In genomic region chr3:27483117-27484001, GRCh38 we compare ENCODE assay signal across 8 cellular contexts. TPM values are rescaled to one million over a fixed set of nuclear protein-coding genes. Genes with fewer than 3 reads are reported as not detected.
DNase-seq lines count a peak whose midpoint lies in the region; ATAC-seq and TF ChIP-seq lines count a peak whose summit lies in the region.

No MANE protein-coding gene starts in this region.

- no peak overlapping the region for H2AFZ ChIP-seq in HCT116 (ENCODE audit: low read depth, low read length, poor library complexity, severe bottlenecking)
- H2AFZ ChIP-seq in MM.1S (ENCODE audit: low read length): peak overlapping the region; percentile 96

- no peak for TF ChIP-seq POLR2A in HCT116 (IDR thresholded peaks at IDR 0.05; ENCODE audit: borderline replicate concordance, extremely low read depth, insufficient read depth, insufficient read length)

- H3K4me2 ChIP-seq in HCT116 (ENCODE audit: low read length) (peak overlapping the region; percentile 93), MM.1S (ENCODE audit: low read depth, low read length) (peak overlapping the region; percentile 87)

- no peaks in the 10 kb centered on the region for H4K20me1 ChIP-seq in HCT116 (ENCODE audit: insufficient read depth)
- no peaks in the 10 kb centered on the region for H4K20me1 ChIP-seq in MM.1S (ENCODE audit: insufficient read depth, low read length)

- peak overlapping the region; percentile 82 to 96 for H3K4me3 ChIP-seq in HCT116 (replicated peaks in 1 of 2; ENCODE audit: low read depth in 1 of 2, low read length in 2 of 2)
- H3K4me3 ChIP-seq in MM.1S (ENCODE audit: low read length): peak overlapping the region; percentile 85
- peak overlapping the region; percentile 69 for H3K4me3 ChIP-seq in WI38 (ENCODE audit: low read depth, low read length)
- peak overlapping the region; percentile 82 for H3K4me3 ChIP-seq in choroid plexus epithelial cell (ENCODE audit: low read depth, low read length)
- peak overlapping the region; percentile 69 to 83 for H3K4me3 ChIP-seq in left lung

- no peaks in the 10 kb centered on the region for H3K9me2 ChIP-seq in HCT116 (ENCODE audit: insufficient read depth)
- no peaks in the 10 kb centered on the region for H3K9me2 ChIP-seq in MM.1S (replicated peaks; ENCODE audit: insufficient read depth, low read length)

- H3K79me2 ChIP-seq in HCT116 (ENCODE audit: insufficient read depth, low read length) (peaks cover 56% of the 10 kb centered on the region), MM.1S (ENCODE audit: low read length) (peaks cover 33% of the 10 kb centered on the region; the same call in 1 of the 2 replicates)

- peaks cover 7% of the 10 kb centered on the region; the same call in 1 of the 2 replicates for H3F3A ChIP-seq in MM.1S (ENCODE audit: insufficient read depth, low read length)

- H3K4me1 ChIP-seq in HCT116 (ENCODE audit: control insufficient read depth in 1 of 2, insufficient read depth in 2 of 2, low read length in 2 of 2) (peaks cover 3 to 23% of the 10 kb centered on the region in 2 experiments; a peak in 3 of 4 replicates), MM.1S (ENCODE audit: low read length) (no peaks in the 10 kb centered on the region), left lung (peaks cover 4 to 39% of the 10 kb centered on the region in 2 donors)

- H3K27me3 ChIP-seq in HCT116 (ENCODE audit: insufficient read depth, low read length): no peaks in the 10 kb centered on the region
- no peaks in the 10 kb centered on the region for H3K27me3 ChIP-seq in MM.1S (replicated peaks; ENCODE audit: insufficient read depth, low read length)
- no peaks in the 10 kb centered on the region for H3K27me3 ChIP-seq in left lung

- ATAC-seq in HCT116 (peak; percentile 9), left lung (peak; percentile 16)

- CTCF ChIA-PET in HCT116 (lab: Charles Lee): no interaction called here

- H3K27ac ChIP-seq in HCT116 (ENCODE audit: low read depth, low read length): peak overlapping the region; percentile 77
- H3K27ac ChIP-seq in MM.1S (ENCODE audit: low read length): peak overlapping the region; percentile 37; the same call in 1 of the 2 replicates
- H3K27ac ChIP-seq in left lung: peak overlapping the region; percentile 87 to 92

- BruUV-seq in HCT116 (replicated peaks; lab: Mats Ljungman, UMichigan): no TSS peak

- H3K9ac ChIP-seq in HCT116 (ENCODE audit: low read length): peak overlapping the region; percentile 87
- peak overlapping the region; percentile 60 for H3K9ac ChIP-seq in MM.1S (ENCODE audit: low read length)

- intact Hi-C loops in HCT116 (cut with micrococcal nuclease): loop anchor here (2.0 kb wide), 2 partner anchors 51 to 175 kb away; no protein-coding TSS in a partner anchor
- intact Hi-C loops in left lung (cut with DNase I): no loop called here

- POLR2A ChIA-PET in HCT116 (lab: Charles Lee): interaction anchor here (0.8 to 1.4 kb wide), 3 partner anchors 11 to 16 kb away, joined by 3 to 6 read pairs (median 3); no protein-coding TSS in a partner anchor

- H3K36me3 ChIP-seq in HCT116 (ENCODE audit: control insufficient read depth in 1 of 2, insufficient read depth in 2 of 2, low read length in 2 of 2) (no peaks in the 10 kb centered on the region), MM.1S (replicated peaks; ENCODE audit: insufficient read depth, low read length) (no peaks in the 10 kb centered on the region), left lung (no peaks in the 10 kb centered on the region)

- DNase-seq in NCI-H2171 treated with DMSO at 0.1 percent for 48 hours (lab: John Stamatoyannopoulos, UW) (peak; percentile 33), NCI-H2171 (lab: John Stamatoyannopoulos, UW) (no peak), HCT116 (ENCODE audit: low read depth, low spot score) (no peak), MM.1S (peak; percentile 58), choroid plexus epithelial cell (ENCODE audit: low read depth) (peak; percentile 85), left lung (peak; percentile 60 to 88)
- peak; percentile 3 for DNase-seq in stimulated activated CD4-positive, alpha-beta T cell treated with anti-CD3 and anti-CD28 coated beads, Interleukin-2, amount 100 ng/mL, for 4 hours (ENCODE audit: low read depth)

- no peaks in the 10 kb centered on the region for H3K9me3 ChIP-seq in HCT116 (ENCODE audit: control insufficient read depth in 1 of 2, insufficient read depth in 1 of 2, low read depth in 1 of 2, low read length in 2 of 2)
- H3K9me3 ChIP-seq in MM.1S (replicated peaks; ENCODE audit: insufficient read depth, low read length): no peaks in the 10 kb centered on the region
- no peaks in the 10 kb centered on the region for H3K9me3 ChIP-seq in left lung

- TF ChIP-seq CTCF in HCT116 (IDR thresholded peaks at IDR 0.05 in 2 of 3, conservative IDR thresholded peaks at IDR 0.05 in 1 of 3; ENCODE audit: borderline replicate concordance in 1 of 3, insufficient read depth in 1 of 3, low read depth in 2 of 3, low read length in 2 of 3): no peak
- no peak for TF ChIP-seq CTCF in MM.1S (IDR thresholded peaks at IDR 0.05; ENCODE audit: low read length)
- no peak for TF ChIP-seq CTCF in WI38 (IDR thresholded peaks at IDR 0.05; ENCODE audit: low read depth, low read length)
- peak; percentile 23 for TF ChIP-seq CTCF in choroid plexus epithelial cell (conservative IDR thresholded peaks at IDR 0.05; ENCODE audit: low read depth, low read length)
- no peak for TF ChIP-seq CTCF in left lung (IDR thresholded peaks at IDR 0.05)

- RAD21 ChIA-PET in HCT116 (lab: Charles Lee; ENCODE audit: low non-redundant PET in 1 of 2, low total read pairs in 2 of 2, uncharacterized antibody in 2 of 2, unreplicated experiment in 2 of 2): interaction anchor here in 1 of 2 experiments (0.7 kb wide), 1 partner anchor 426 kb away, joined by 3 read pairs; no protein-coding TSS in a partner anchor

- no peak for TF ChIP-seq RAD21 in HCT116 (IDR thresholded peaks at IDR 0.05; ENCODE audit: low read depth)

TF ChIP-seq in HCT116, 20 proteins besides CTCF, POLR2A, EP300 and RAD21 (continues in another document):
- TF ChIP-seq JUND (IDR thresholded peaks at IDR 0.05) (no peak), YY1 (IDR thresholded peaks at IDR 0.05; ENCODE audit: extremely low read depth, insufficient replicate concordance, low read depth, low read length) (no peak), EGR1 (IDR thresholded peaks at IDR 0.05; ENCODE audit: low read depth) (no peak), ZBTB33 (IDR thresholded peaks at IDR 0.05; ENCODE audit: extremely low read depth, insufficient replicate concordance, low read length) (no peak), POLR2AphosphoS5 (IDR thresholded peaks at IDR 0.05; ENCODE audit: low read depth, low read length) (no peak), ZFX (IDR thresholded peaks at IDR 0.05) (no peak), FOSL1 (IDR thresholded peaks at IDR 0.05; ENCODE audit: low read depth) (no peak), SIN3A (IDR thresholded peaks at IDR 0.05; ENCODE audit: low read depth) (peak; percentile 25; the same call in 1 of the 2 replicates), SP1 (IDR thresholded peaks at IDR 0.05; ENCODE audit: low read depth) (no peak), ELF1 (IDR thresholded peaks at IDR 0.05; ENCODE audit: borderline replicate concordance, low read depth) (no peak), SRF (IDR thresholded peaks at IDR 0.05; ENCODE audit: low read depth) (no peak), TCF7L2 (IDR thresholded peaks at IDR 0.05; ENCODE audit: borderline replicate concordance, extremely low read depth, insufficient read depth, insufficient read length) (peak; percentile 49), CBX3 (IDR thresholded peaks at IDR 0.05; ENCODE audit: low read depth) (no peak)
- TF ChIP-seq, protein P1, sequence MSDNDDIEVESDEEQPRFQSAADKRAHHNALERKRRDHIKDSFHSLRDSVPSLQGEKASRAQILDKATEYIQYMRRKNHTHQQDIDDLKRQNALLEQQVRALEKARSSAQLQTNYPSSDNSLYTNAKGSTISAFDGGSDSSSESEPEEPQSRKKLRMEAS (IDR thresholded peaks at IDR 0.05): peak; percentile 74
- TF ChIP-seq, protein P2, sequence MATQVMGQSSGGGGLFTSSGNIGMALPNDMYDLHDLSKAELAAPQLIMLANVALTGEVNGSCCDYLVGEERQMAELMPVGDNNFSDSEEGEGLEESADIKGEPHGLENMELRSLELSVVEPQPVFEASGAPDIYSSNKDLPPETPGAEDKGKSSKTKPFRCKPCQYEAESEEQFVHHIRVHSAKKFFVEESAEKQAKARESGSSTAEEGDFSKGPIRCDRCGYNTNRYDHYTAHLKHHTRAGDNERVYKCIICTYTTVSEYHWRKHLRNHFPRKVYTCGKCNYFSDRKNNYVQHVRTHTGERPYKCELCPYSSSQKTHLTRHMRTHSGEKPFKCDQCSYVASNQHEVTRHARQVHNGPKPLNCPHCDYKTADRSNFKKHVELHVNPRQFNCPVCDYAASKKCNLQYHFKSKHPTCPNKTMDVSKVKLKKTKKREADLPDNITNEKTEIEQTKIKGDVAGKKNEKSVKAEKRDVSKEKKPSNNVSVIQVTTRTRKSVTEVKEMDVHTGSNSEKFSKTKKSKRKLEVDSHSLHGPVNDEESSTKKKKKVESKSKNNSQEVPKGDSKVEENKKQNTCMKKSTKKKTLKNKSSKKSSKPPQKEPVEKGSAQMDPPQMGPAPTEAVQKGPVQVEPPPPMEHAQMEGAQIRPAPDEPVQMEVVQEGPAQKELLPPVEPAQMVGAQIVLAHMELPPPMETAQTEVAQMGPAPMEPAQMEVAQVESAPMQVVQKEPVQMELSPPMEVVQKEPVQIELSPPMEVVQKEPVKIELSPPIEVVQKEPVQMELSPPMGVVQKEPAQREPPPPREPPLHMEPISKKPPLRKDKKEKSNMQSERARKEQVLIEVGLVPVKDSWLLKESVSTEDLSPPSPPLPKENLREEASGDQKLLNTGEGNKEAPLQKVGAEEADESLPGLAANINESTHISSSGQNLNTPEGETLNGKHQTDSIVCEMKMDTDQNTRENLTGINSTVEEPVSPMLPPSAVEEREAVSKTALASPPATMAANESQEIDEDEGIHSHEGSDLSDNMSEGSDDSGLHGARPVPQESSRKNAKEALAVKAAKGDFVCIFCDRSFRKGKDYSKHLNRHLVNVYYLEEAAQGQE (IDR thresholded peaks at IDR 0.05; ENCODE audit: low read depth): no peak

RNA-seq across cellular contexts. Expression of gene SLC4A7, which starts 0.8 kb away (rescaled TPM):
- total RNA-seq in HCT116 (2021; ENCODE audit: unreplicated experiment): 37.6 TPM
- 9.7 and 12.0 TPM in 2 replicates for polyA plus RNA-seq in HCT116 (2012)
- 10 to 100 TPM; 14.8 to 23.3 TPM for total RNA-seq in left lung

Comparison
In these comparisons a context has a peak if more than half of its experiments do, and no peak if none do; other contexts are left out.
1. DNase-seq: peak in NCI-H2171 treated with DMSO at 0.1 percent for 48 hours (single experiment), MM.1S (single experiment), choroid plexus epithelial cell (single experiment), left lung (2 of 2) and stimulated activated CD4-positive, alpha-beta T cell treated with anti-CD3 and anti-CD28 coated beads, Interleukin-2, amount 100 ng/mL, for 4 hours (single experiment); none in NCI-H2171 (single experiment) and HCT116 (single experiment).
2. H3K27ac ChIP-seq: peak in every context shown above with its lines; median percentile 90 in left lung; 77 in HCT116; 37 in MM.1S.
3. Peak in every context shown above with its lines, with median percentiles within 50 percentile points of each other: H3K4me3 ChIP-seq.